In the genomic region with DNA sequence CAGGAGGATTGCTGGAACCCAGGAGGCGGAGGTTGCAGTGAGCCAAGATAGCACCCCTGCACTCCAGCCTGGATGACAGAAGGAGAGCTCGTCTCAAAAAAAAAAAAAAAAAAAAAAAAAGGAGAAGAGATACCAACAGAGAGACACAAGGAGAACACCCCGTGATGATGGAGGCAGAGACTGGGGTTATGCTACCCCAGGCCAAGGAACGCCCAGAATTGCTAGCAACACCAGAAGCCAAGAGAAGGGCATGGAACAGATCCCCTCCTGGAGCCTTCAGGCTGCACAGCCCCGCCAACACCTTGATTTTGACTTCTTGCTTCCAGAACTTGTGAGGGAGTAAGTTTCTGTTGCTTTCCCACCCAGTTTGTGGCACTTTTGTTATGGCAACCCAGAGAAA, we compare ENCODE assay signal across 18 cellular contexts.
A peak's percentile ranks its signal among the peaks of the same experiment; 100 is the strongest.
DNase-seq lines count a peak whose midpoint lies in the region; ATAC-seq and TF ChIP-seq lines count a peak whose summit lies in the region.
"Had no signal": no experiment of that assay in that cellular context is flagged by ENCODE, and none has a peak within 500 bp of the region (broad histone marks: within the 10 kb centered on the region; RNA-seq: fewer than 3 reads in every experiment).

No MANE protein-coding gene starts in this region.

- no peaks in the 10 kb centered on the region for H3K27me3 ChIP-seq in heart right ventricle
- no peaks in the 10 kb centered on the region for H3K27me3 ChIP-seq in CD4-positive, alpha-beta memory T cell (ENCODE audit: insufficient read depth, low read length)
- H3K27me3 ChIP-seq in gastrocnemius medialis: no peaks in the 10 kb centered on the region
- H3K27me3 ChIP-seq: BLaER1 treated with 17β-estradiol and CSF1 and Interleukin-3, amounts not matched to agents 10 nM and 100 nM; SJSA1 had no signal

- TF ChIP-seq CTCF in heart right ventricle (IDR thresholded peaks at IDR 0.05) (no peak), chondrocyte (IDR thresholded peaks at IDR 0.05) (no peak), gastrocnemius medialis (IDR thresholded peaks at IDR 0.05 in 4 of 5, conservative IDR thresholded peaks at IDR 0.05 in 1 of 5) (no peak), glutamatergic neuron (IDR thresholded peaks at IDR 0.05; ENCODE audit: partially characterized antibody, unreplicated experiment) (no peak)

- POLR2A ChIA-PET in CD4-positive, alpha-beta memory T cell (lab: Charles Lee; ENCODE audit: partially characterized antibody): no interaction called here

- no peak overlapping the region for H3K4me3 ChIP-seq in heart right ventricle
- H3K4me3 ChIP-seq in CD4-positive, alpha-beta memory T cell (ENCODE audit: low read length in 2 of 2): no peak overlapping the region
- H3K4me3 ChIP-seq in gastrocnemius medialis: no peak overlapping the region
- H3K4me3 ChIP-seq: A549; BLaER1 treated with 17β-estradiol and CSF1 and Interleukin-3, amounts not matched to agents 10 nM and 100 nM; HAP-1; SJSA1 had no signal

- H3K36me3 Mint-ChIP-seq in CD4-positive, alpha-beta memory T cell: peaks cover 37 to 43% of the 10 kb centered on the region in 2 donors
- H3K36me3 Mint-ChIP-seq in chondrocyte (ENCODE audit: low read depth): peaks cover 6% of the 10 kb centered on the region
- no peaks in the 10 kb centered on the region for H3K36me3 Mint-ChIP-seq in glutamatergic neuron (ENCODE audit: unreplicated experiment)
- H3K36me3 Mint-ChIP-seq in activated naive CD4-positive, alpha-beta T cell treated with anti-CD3 and anti-CD28 coated beads, Interleukin-2, amount 10 ng/mL, durations not matched to agents 7 days and 5 days: peaks cover 51% of the 10 kb centered on the region

- H3K9me3 Mint-ChIP-seq in CD4-positive, alpha-beta memory T cell: peaks cover 0 to 1% (median 0%) of the 10 kb centered on the region in 8 donors
- no peaks in the 10 kb centered on the region for H3K9me3 Mint-ChIP-seq in chondrocyte (ENCODE audit: low read depth)
- peaks cover 2% of the 10 kb centered on the region for H3K9me3 Mint-ChIP-seq in glutamatergic neuron (ENCODE audit: unreplicated experiment)
- H3K9me3 Mint-ChIP-seq in activated naive CD4-positive, alpha-beta T cell treated with anti-CD3 and anti-CD28 coated beads, Interleukin-2, amount 10 ng/mL, durations not matched to agents 7 days and 5 days: no peaks in the 10 kb centered on the region

- ATAC-seq in heart right ventricle (peak in 2 of 8 donors; percentile 25 to 52), Right ventricle myocardium inferior (no peak), gastrocnemius medialis (no peak)
- ATAC-seq: A549 had no signal

- 95 to 97% methylated on average over 5 of the region's 5 CpGs for WGBS in heart right ventricle, 2 donors

- H3K9me3 ChIP-seq in heart right ventricle (no peaks in the 10 kb centered on the region), gastrocnemius medialis (no peaks in the 10 kb centered on the region)
- no peaks in the 10 kb centered on the region for H3K9me3 ChIP-seq in CD4-positive, alpha-beta memory T cell (ENCODE audit: control insufficient read depth in 1 of 2, low read length in 2 of 2)
- H3K9me3 ChIP-seq: A549, HAP-1, SJSA1 had no signal

- H3K4me1 ChIP-seq in heart right ventricle (peaks cover 0 to 42% (median 28%) of the 10 kb centered on the region in 9 donors), gastrocnemius medialis (peaks cover 19 to 29% of the 10 kb centered on the region in 2 donors)
- H3K4me1 ChIP-seq in CD4-positive, alpha-beta memory T cell (ENCODE audit: insufficient read depth, low read length): peaks cover 3% of the 10 kb centered on the region
- H3K4me1 ChIP-seq: A549, HAP-1, SJSA1 had no signal

- no peak for TF ChIP-seq POLR2A in gastrocnemius medialis (IDR thresholded peaks at IDR 0.05)

- peak overlapping the region in 7 of 10 donors; percentile 25 to 51 (median 32) for H3K27ac ChIP-seq in heart right ventricle
- H3K27ac ChIP-seq in CD4-positive, alpha-beta memory T cell (ENCODE audit: low read depth, low read length): no peak overlapping the region
- peak overlapping the region; percentile 37 to 59 (median 47) for H3K27ac ChIP-seq in gastrocnemius medialis
- H3K27ac ChIP-seq: A549; BLaER1 treated with 17β-estradiol and CSF1 and Interleukin-3, amounts not matched to agents 10 nM and 100 nM; SJSA1 had no signal

- CTCF ChIA-PET in CD4-positive, alpha-beta memory T cell (lab: Charles Lee; ENCODE audit: partially characterized antibody): no interaction called here
- CTCF ChIA-PET in activated naive CD4-positive, alpha-beta T cell treated with anti-CD3 and anti-CD28 coated beads, Interleukin-2, amount 10 ng/mL, durations not matched to agents 7 days and 5 days (lab: Charles Lee): no interaction called here

- H3K27me3 Mint-ChIP-seq in CD4-positive, alpha-beta memory T cell: no peaks in the 10 kb centered on the region
- H3K27me3 Mint-ChIP-seq in chondrocyte (ENCODE audit: low read depth) (no peaks in the 10 kb centered on the region), glutamatergic neuron (ENCODE audit: unreplicated experiment) (no peaks in the 10 kb centered on the region)
- H3K27me3 Mint-ChIP-seq in activated naive CD4-positive, alpha-beta T cell treated with anti-CD3 and anti-CD28 coated beads, Interleukin-2, amount 10 ng/mL, durations not matched to agents 7 days and 5 days: no peaks in the 10 kb centered on the region

- intact Hi-C loops in heart right ventricle (cut with DNase I) (loop anchor here in 1 of 10 donors (10.0 kb wide), 1 partner anchor 50 kb away; no protein-coding TSS in a partner anchor), Right ventricle myocardium inferior (cut with DNase I) (no loop called here), gastrocnemius medialis (cut with DNase I; ENCODE audit: low total_unique reads) (no loop called here)
- intact Hi-C loops in CD4-positive, alpha-beta memory T cell (cut with micrococcal nuclease): no loop called here

- H3K4me1 Mint-ChIP-seq in CD4-positive, alpha-beta memory T cell: peaks cover 35 to 76% (median 56%) of the 10 kb centered on the region in 4 donors
- H3K4me1 Mint-ChIP-seq in chondrocyte (ENCODE audit: low read depth) (peaks cover 36% of the 10 kb centered on the region), glutamatergic neuron (ENCODE audit: low read depth, unreplicated experiment) (peaks cover 5% of the 10 kb centered on the region)
- H3K4me1 Mint-ChIP-seq in activated naive CD4-positive, alpha-beta T cell treated with anti-CD3 and anti-CD28 coated beads, Interleukin-2, amount 10 ng/mL, durations not matched to agents 7 days and 5 days: peaks cover 20% of the 10 kb centered on the region

- no peak for DNase-seq in heart right ventricle
- no peak for DNase-seq in Right ventricle myocardium inferior (ENCODE audit: missing footprints)
- no peak for DNase-seq in CD4-positive, alpha-beta memory T cell
- no peak for DNase-seq in chondrocyte (ENCODE audit: low spot score)
- no peak for DNase-seq in gastrocnemius medialis
- DNase-seq in NK-92 treated with Interleukin-12 subunit alpha and Interleukin-12 subunit beta, amount 100 ng/mL, for 24 hours (lab: John Stamatoyannopoulos, UW): no peak
- no peak for DNase-seq in glutamatergic neuron
- no peak for DNase-seq in activated naive CD4-positive, alpha-beta T cell treated with anti-CD3 and anti-CD28 coated beads, Interleukin-2, amount 10 ng/mL, durations not matched to agents 7 days and 5 days
- DNase-seq: DMS53, IMR-90, Karpas-422, NCI-H187, NCI-H526 treated with DMSO at 0.1 percent for 48 hours, RPMI8226 had no signal

- H3K36me3 ChIP-seq in heart right ventricle: peaks cover 0 to 9% (median 0%) of the 10 kb centered on the region in 9 donors
- no peaks in the 10 kb centered on the region for H3K36me3 ChIP-seq in CD4-positive, alpha-beta memory T cell (ENCODE audit: insufficient read depth, low read length)
- H3K36me3 ChIP-seq in gastrocnemius medialis: no peaks in the 10 kb centered on the region
- H3K36me3 ChIP-seq: HAP-1, SJSA1 had no signal

- peak overlapping the region in 1 of 8 donors; percentile 15 for H3K4me3 Mint-ChIP-seq in CD4-positive, alpha-beta memory T cell
- H3K4me3 Mint-ChIP-seq in chondrocyte (ENCODE audit: unreplicated experiment) (no peak overlapping the region), glutamatergic neuron (ENCODE audit: unreplicated experiment) (no peak overlapping the region)
- no peak overlapping the region for H3K4me3 Mint-ChIP-seq in activated naive CD4-positive, alpha-beta T cell treated with anti-CD3 and anti-CD28 coated beads, Interleukin-2, amount 10 ng/mL, durations not matched to agents 7 days and 5 days

- in situ Hi-C loops in gastrocnemius medialis (cut with MboI; ENCODE audit: low sequenced_read_pairs in 4 of 4): no loop called here

- H3K27ac Mint-ChIP-seq in CD4-positive, alpha-beta memory T cell: peak overlapping the region in 4 of 7 donors; percentile 13 to 46 (median 31)
- H3K27ac Mint-ChIP-seq in chondrocyte (ENCODE audit: unreplicated experiment) (peak overlapping the region; percentile 53), glutamatergic neuron (ENCODE audit: unreplicated experiment) (no peak overlapping the region)
- no peak overlapping the region for H3K27ac Mint-ChIP-seq in activated naive CD4-positive, alpha-beta T cell treated with anti-CD3 and anti-CD28 coated beads, Interleukin-2, amount 10 ng/mL, durations not matched to agents 7 days and 5 days

Comparison
In these comparisons a context has a peak if more than half of its experiments do, and no peak if none do; other contexts are left out.
1. H3K27ac Mint-ChIP-seq: peak in CD4-positive, alpha-beta memory T cell (4 of 7) and chondrocyte (single experiment); none in glutamatergic neuron (single experiment) and activated naive CD4-positive, alpha-beta T cell treated with anti-CD3 and anti-CD28 coated beads, Interleukin-2, amount 10 ng/mL, durations not matched to agents 7 days and 5 days (single experiment).